ENCODE assay signal across 18 cellular contexts in genomic region chr3:195366200-195366910, GRCh38.
"Had no signal": no experiment of that assay in that cellular context is flagged by ENCODE, and none has a peak within 500 bp of the region (broad histone marks: within the 10 kb centered on the region; RNA-seq: fewer than 3 reads in every experiment).

No MANE protein-coding gene starts in this region.

- DNase-seq: activated CD4-positive, alpha-beta memory T cell treated with anti-CD3 and anti-CD28 coated beads, Interleukin-2, amount 10 ng/mL, durations not matched to agents 7 days and 5 days; activated CD4-positive, alpha-beta T cell treated with anti-CD3 and anti-CD28 coated beads for 36 hours; activated gamma-delta T cell; activated naive CD8-positive, alpha-beta T cell treated with anti-CD3 and anti-CD28 coated beads for 36 hours; activated T-cell treated with anti-CD3 and anti-CD28 coated beads, Interleukin-2, amount 50 U/mL, for 48 hours; aorta; esophagus squamous epithelium; hippocampal formation; kidney glomerular epithelial cell; lower lobe of right lung; naive thymus-derived CD4-positive, alpha-beta T cell; nucleus accumbens; stimulated activated CD4-positive, alpha-beta T cell treated with anti-CD3 and anti-CD28 coated beads, Interleukin-2, amount 100 ng/mL, for 48 hours; stimulated activated CD8-positive, alpha-beta memory T cell treated with anti-CD3 and anti-CD28 coated beads, Interleukin-4, amount 100 ng/mL, for 48 hours; stimulated activated naive CD8-positive, alpha-beta T cell treated with anti-CD3 and anti-CD28 coated beads, Interleukin-15, amount 100 ng/mL, for 72 hours; T-cell had no signal

- H3K4me3 ChIP-seq: esophagus squamous epithelium, lower lobe of right lung, thoracic aorta had no signal

- H3K4me1 ChIP-seq: esophagus squamous epithelium, lower lobe of right lung had no signal

- ATAC-seq: activated CD4-positive, alpha-beta T cell treated with anti-CD3 and anti-CD28 coated beads for 36 hours; lower lobe of right lung; naive thymus-derived CD4-positive, alpha-beta T cell; stimulated activated naive CD8-positive, alpha-beta T cell treated with anti-CD3 and anti-CD28 coated beads, Interleukin-15, amount 100 ng/mL, for 72 hours; T-cell had no signal

- H3K27ac ChIP-seq: esophagus squamous epithelium, lower lobe of right lung, thoracic aorta, VCaP had no signal

- H3K27me3 ChIP-seq: esophagus squamous epithelium had no signal

- H3K9me3 ChIP-seq: esophagus squamous epithelium, thoracic aorta had no signal
